8 cellular contexts compared by ENCODE assay signal in the genomic region with DNA sequence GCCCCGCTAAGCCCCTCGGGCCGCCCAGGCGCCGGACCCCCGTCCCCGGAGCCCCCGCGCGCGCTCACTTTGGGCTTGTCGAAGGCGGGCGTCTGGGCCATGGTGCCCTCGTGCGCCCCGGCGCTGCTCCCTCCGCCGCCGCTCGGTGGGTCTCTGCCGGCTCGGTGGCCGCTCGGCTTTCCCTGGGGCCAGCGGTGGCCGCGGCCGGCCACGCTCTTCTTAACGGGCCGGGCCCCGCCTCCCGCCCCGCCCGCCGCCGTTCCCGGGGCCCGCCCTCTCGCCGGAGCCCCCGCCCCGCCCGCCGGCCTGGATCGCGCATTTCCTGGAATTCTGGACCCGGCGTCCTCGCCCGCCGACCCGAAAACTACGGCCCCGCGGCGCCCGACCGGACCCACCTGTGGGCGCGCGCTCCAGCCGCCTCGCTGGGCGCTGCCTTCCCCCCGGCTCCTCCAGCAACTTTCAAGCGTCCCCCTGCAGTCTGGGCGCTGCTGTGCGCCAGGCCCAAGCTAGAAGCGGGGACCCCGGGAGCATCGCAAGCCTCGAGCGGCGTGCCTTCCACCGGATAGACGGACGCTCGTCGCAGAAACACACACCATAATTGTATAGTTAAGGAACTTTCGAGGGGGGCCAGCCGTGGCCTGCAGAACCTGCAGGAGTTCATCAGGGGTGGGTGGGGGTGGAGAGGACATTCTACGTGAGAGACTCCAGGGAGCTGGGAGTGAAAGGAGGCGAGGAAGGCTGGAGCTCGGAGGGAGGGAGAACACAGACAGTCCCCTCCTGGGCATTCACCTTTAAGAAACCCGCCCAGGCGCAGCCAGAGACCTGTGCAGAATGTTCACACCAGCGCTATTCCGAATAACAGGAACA. TPM values are rescaled to one million over a fixed set of nuclear protein-coding genes. Genes with fewer than 3 reads are reported as not detected.
DNase-seq lines count a peak whose midpoint lies in the region; ATAC-seq and TF ChIP-seq lines count a peak whose summit lies in the region.

A gene (minus strand): TSS at position 193 of the 867 bp plus-strand sequence. CDS start 92 bp downstream, at position 101.

- ATAC-seq in GM19463 (IDR thresholded peaks at IDR 0.05; ENCODE audit: unreplicated experiment) (peak; percentile 36), thoracic aorta (ENCODE audit: insufficient number of reproducible peaks, low FRiP score, low read depth) (peak; percentile 64)
- ATAC-seq in activated CD8-positive, alpha-beta T cell treated with anti-CD3 and anti-CD28 coated beads, Interleukin-2, amount 10 ng/mL, durations not matched to agents 7 days and 5 days, result peak; percentile 76

- H3K27ac ChIP-seq in thoracic aorta, result peak within 1 kb of the TSS; percentile 51 to 65

- H3K36me3 ChIP-seq in thoracic aorta, result no peaks in the 10 kb centered on the region

- H3K27me3 Mint-ChIP-seq in activated CD8-positive, alpha-beta T cell treated with anti-CD3 and anti-CD28 coated beads, Interleukin-2, amount 10 ng/mL, durations not matched to agents 7 days and 5 days (ENCODE audit: low read depth), result no peaks in the 10 kb centered on the region
- H3K27me3 Mint-ChIP-seq in mesothelial cell of epicardium (ENCODE audit: low read depth), result peaks cover 9% of the 10 kb centered on the region

- H3K4me3 ChIP-seq in AG09309 (ENCODE audit: control insufficient read depth, low read depth, low read length) (peak within 1 kb of the TSS; percentile 64), epithelial cell of esophagus (ENCODE audit: low read length) (peak within 1 kb of the TSS; percentile 62), thoracic aorta (peak within 1 kb of the TSS; percentile 94)

- CTCF ChIA-PET in activated CD8-positive, alpha-beta T cell treated with anti-CD3 and anti-CD28 coated beads, Interleukin-2, amount 10 ng/mL, durations not matched to agents 7 days and 5 days (lab: Charles Lee), result interaction anchor here (1.1 to 11.1 kb wide), 4 partner anchors 16 to 42 kb away, joined by 3 to 150 read pairs (median 4); no protein-coding TSS in a partner anchor

- H3K36me3 Mint-ChIP-seq in activated CD8-positive, alpha-beta T cell treated with anti-CD3 and anti-CD28 coated beads, Interleukin-2, amount 10 ng/mL, durations not matched to agents 7 days and 5 days (ENCODE audit: low read depth), result peaks cover 52% of the 10 kb centered on the region
- H3K36me3 Mint-ChIP-seq in mesothelial cell of epicardium, result no peaks in the 10 kb centered on the region

- no peak for TF ChIP-seq CTCF in AG09309 (IDR thresholded peaks at IDR 0.05; ENCODE audit: control insufficient read depth, insufficient read depth, low read depth, low read length, missing control alignments)
- TF ChIP-seq CTCF in epithelial cell of esophagus (IDR thresholded peaks at IDR 0.05; ENCODE audit: insufficient read depth, low read depth, low read length, missing control alignments), result no peak
- TF ChIP-seq CTCF in mesothelial cell of epicardium (IDR thresholded peaks at IDR 0.05; ENCODE audit: unreplicated experiment), result no peak
- no peak for TF ChIP-seq CTCF in thoracic aorta (IDR thresholded peaks at IDR 0.05)

- H3K9me3 Mint-ChIP-seq in activated CD8-positive, alpha-beta T cell treated with anti-CD3 and anti-CD28 coated beads, Interleukin-2, amount 10 ng/mL, durations not matched to agents 7 days and 5 days (ENCODE audit: insufficient read depth), result no peaks in the 10 kb centered on the region
- no peaks in the 10 kb centered on the region for H3K9me3 Mint-ChIP-seq in mesothelial cell of epicardium

- DNase-seq in AG09309 (ENCODE audit: low read depth) (no peak), NCI-H2227 treated with DMSO at 0.1 percent for 48 hours (lab: John Stamatoyannopoulos, UW) (peak; percentile 48), epithelial cell of esophagus (ENCODE audit: low read depth) (peak; percentile 59), mesothelial cell of epicardium (ENCODE audit: low spot score in 2 of 2, unreplicated experiment in 2 of 2) (peak; percentile 34 to 69), thoracic aorta (ENCODE audit: low spot score) (no peak), DMS153 (lab: John Stamatoyannopoulos, UW) (no peak)
- peak; percentile 67 for DNase-seq in activated CD8-positive, alpha-beta T cell treated with anti-CD3 and anti-CD28 coated beads, Interleukin-2, amount 10 ng/mL, durations not matched to agents 7 days and 5 days

- H3K4me3 Mint-ChIP-seq in activated CD8-positive, alpha-beta T cell treated with anti-CD3 and anti-CD28 coated beads, Interleukin-2, amount 10 ng/mL, durations not matched to agents 7 days and 5 days, result peak within 1 kb of the TSS; percentile 93
- peak within 1 kb of the TSS; percentile 70 for H3K4me3 Mint-ChIP-seq in mesothelial cell of epicardium

- peaks cover 4 to 12% of the 10 kb centered on the region in 2 donors for H3K4me1 ChIP-seq in thoracic aorta (ENCODE audit: control insufficient read depth in 1 of 2, low read depth in 2 of 2)

- H3K27ac Mint-ChIP-seq in activated CD8-positive, alpha-beta T cell treated with anti-CD3 and anti-CD28 coated beads, Interleukin-2, amount 10 ng/mL, durations not matched to agents 7 days and 5 days, result peak within 1 kb of the TSS; percentile 89
- peak within 1 kb of the TSS; percentile 7 for H3K27ac Mint-ChIP-seq in mesothelial cell of epicardium

- peaks cover 54% of the 10 kb centered on the region for H3K4me1 Mint-ChIP-seq in activated CD8-positive, alpha-beta T cell treated with anti-CD3 and anti-CD28 coated beads, Interleukin-2, amount 10 ng/mL, durations not matched to agents 7 days and 5 days (ENCODE audit: low read depth)
- H3K4me1 Mint-ChIP-seq in mesothelial cell of epicardium, result peaks cover 11% of the 10 kb centered on the region

- H3K27me3 ChIP-seq in thoracic aorta (replicated peaks; ENCODE audit: insufficient read depth), result no peaks in the 10 kb centered on the region

- H3K9me3 ChIP-seq in thoracic aorta, result no peaks in the 10 kb centered on the region

- POLR2A ChIA-PET in activated CD8-positive, alpha-beta T cell treated with anti-CD3 and anti-CD28 coated beads, Interleukin-2, amount 10 ng/mL, durations not matched to agents 7 days and 5 days (lab: Charles Lee), result interaction anchor here (1.1 to 2.1 kb wide), 2 partner anchors 20 to 1194 kb away, joined by 3 to 7 read pairs; a partner anchor contains a TSS

RNA-seq across cellular contexts. Expression of the gene that starts here (rescaled TPM):
- total RNA-seq in activated CD8-positive, alpha-beta T cell treated with anti-CD3 and anti-CD28 coated beads, Interleukin-2, amount 10 ng/mL, durations not matched to agents 7 days and 5 days, result 100 to 1,000 TPM; 110 to 112 TPM
- total RNA-seq in mesothelial cell of epicardium, result 21.7 to 23.1 TPM (median 22.5 TPM) in 3 replicates
- 10 to 100 TPM in 1 of 2 donors, 1 to 10 TPM in 1; 8.1 to 20.6 TPM for total RNA-seq in thoracic aorta

Comparison
In these comparisons a context has a peak if more than half of its experiments do, and no peak if none do; other contexts are left out.
1. DNase-seq: peak in NCI-H2227 treated with DMSO at 0.1 percent for 48 hours (single experiment), activated CD8-positive, alpha-beta T cell treated with anti-CD3 and anti-CD28 coated beads, Interleukin-2, amount 10 ng/mL, durations not matched to agents 7 days and 5 days (single experiment), epithelial cell of esophagus (single experiment) and mesothelial cell of epicardium (2 of 2); none in AG09309 (single experiment), thoracic aorta (single experiment) and DMS153 (single experiment).
2. Peak in every context shown above with its lines, with median percentiles within 50 percentile points of each other: H3K4me3 ChIP-seq and ATAC-seq.